In the genomic region with DNA sequence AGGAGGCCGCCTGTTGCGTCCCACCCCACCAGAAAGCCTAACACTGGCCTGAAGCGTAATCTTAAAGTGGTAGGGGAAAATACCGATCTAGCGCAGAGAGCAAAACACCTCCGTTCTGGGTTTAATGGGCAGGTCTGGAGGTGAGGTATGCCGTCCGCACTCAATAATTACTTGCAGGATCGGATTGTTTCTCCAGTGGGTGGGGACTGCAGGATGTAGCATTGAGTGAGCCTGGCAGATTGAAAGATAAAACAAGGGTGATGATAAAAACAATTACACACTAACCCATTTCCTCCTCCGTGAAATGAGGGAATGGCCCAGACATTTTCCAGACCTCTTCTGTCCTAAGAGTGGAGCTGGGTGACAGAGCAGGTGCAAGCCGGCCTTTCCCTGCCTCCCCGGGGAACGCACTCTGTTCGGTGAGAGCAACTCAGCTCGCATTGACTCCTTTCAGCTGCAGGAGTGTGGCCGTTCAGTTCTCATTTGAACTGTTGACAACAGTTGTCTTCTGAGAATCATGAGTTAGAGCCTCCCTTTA, we compare ENCODE assay signal across 8 cellular contexts.
DNase-seq lines count a peak whose midpoint lies in the region; ATAC-seq and TF ChIP-seq lines count a peak whose summit lies in the region.

No MANE protein-coding gene starts in this region.

- H3K4me3 Mint-ChIP-seq in Calu3 (ENCODE audit: low read depth, unreplicated experiment) (peak overlapping the region; percentile 88), naive B cell (peak overlapping the region; percentile 96 to 100 (median 98))
- peak overlapping the region; percentile 92 for H3K4me3 Mint-ChIP-seq in effector memory CD8-positive, alpha-beta T cell

- H3K27me3 ChIP-seq in HUES64 (ENCODE audit: insufficient read depth, low read length) = peaks cover 57% of the 10 kb centered on the region

- ATAC-seq in GM21528 (IDR thresholded peaks at IDR 0.05; ENCODE audit: low FRiP score, unreplicated experiment) (peak; percentile 28), naive B cell (ENCODE audit: low read depth in 2 of 2) (peak; percentile 29 to 32)
- peak; percentile 41 for ATAC-seq in effector memory CD8-positive, alpha-beta T cell (replicated peaks)

- no peaks in the 10 kb centered on the region for H3K4me1 Mint-ChIP-seq in Calu3 (ENCODE audit: low read depth, unreplicated experiment)
- peaks cover 28 to 29% of the 10 kb centered on the region in 2 donors for H3K4me1 Mint-ChIP-seq in effector memory CD8-positive, alpha-beta T cell (ENCODE audit: low read depth in 2 of 2)
- peaks cover 27 to 29% (median 28%) of the 10 kb centered on the region in 3 donors for H3K4me1 Mint-ChIP-seq in naive B cell

- H3K4me1 ChIP-seq in HUES64 (ENCODE audit: insufficient read depth, low read length) = 0 out of 2 replicates have a peak, but pooled peaks cover 12% of the 10 kb centered on the region

- BruUV-seq in Calu3 (replicated peaks; lab: Mats Ljungman, UMichigan) = TSS peak; percentile 26

- H3K36me3 Mint-ChIP-seq in Calu3 (ENCODE audit: insufficient read depth, unreplicated experiment) = peaks cover 13% of the 10 kb centered on the region
- H3K36me3 Mint-ChIP-seq in effector memory CD8-positive, alpha-beta T cell (ENCODE audit: insufficient read depth) = peaks cover 49% of the 10 kb centered on the region
- H3K36me3 Mint-ChIP-seq in naive B cell = no peaks in the 10 kb centered on the region

- TF ChIP-seq CTCF in Calu3 (IDR thresholded peaks at IDR 0.05; ENCODE audit: unreplicated experiment) = no peak
- no peak for TF ChIP-seq CTCF in WI38 (IDR thresholded peaks at IDR 0.05; ENCODE audit: low read depth, low read length)

- WGBS in HUES64 = 9% methylated on average over 16 of the region's 16 CpGs

- CTCF ChIA-PET in Calu3 (lab: Charles Lee) = no interaction called here

- no peaks in the 10 kb centered on the region for H3K27me3 Mint-ChIP-seq in Calu3 (ENCODE audit: unreplicated experiment)
- H3K27me3 Mint-ChIP-seq in effector memory CD8-positive, alpha-beta T cell = no peaks in the 10 kb centered on the region
- peaks cover 10 to 14% (median 12%) of the 10 kb centered on the region in 3 donors for H3K27me3 Mint-ChIP-seq in naive B cell

- DNase-seq in Calu3 = no peak
- DNase-seq in effector memory CD8-positive, alpha-beta T cell = no peak
- peak; percentile 18 for DNase-seq in naive B cell
- no peak for DNase-seq in globus pallidus (ENCODE audit: low spot score)
- DNase-seq in NCI-H1694 treated with DMSO at 0.1 percent for 48 hours (lab: John Stamatoyannopoulos, UW) = no peak

- H3K9me3 Mint-ChIP-seq in Calu3 (ENCODE audit: low read depth, unreplicated experiment) = no peaks in the 10 kb centered on the region
- no peaks in the 10 kb centered on the region for H3K9me3 Mint-ChIP-seq in effector memory CD8-positive, alpha-beta T cell
- no peaks in the 10 kb centered on the region for H3K9me3 Mint-ChIP-seq in naive B cell

- peak overlapping the region; percentile 36 for H3K9ac ChIP-seq in HUES64 (ENCODE audit: low read depth, low read length)

- no peaks in the 10 kb centered on the region for H3K9me3 ChIP-seq in HUES64 (ENCODE audit: insufficient read depth, low read depth, low read length)

- peak overlapping the region; percentile 64 for H3K27ac Mint-ChIP-seq in Calu3 (ENCODE audit: unreplicated experiment)
- peak overlapping the region; percentile 98 to 100 for H3K27ac Mint-ChIP-seq in effector memory CD8-positive, alpha-beta T cell
- peak overlapping the region; percentile 95 to 99 (median 97) for H3K27ac Mint-ChIP-seq in naive B cell

- no peaks in the 10 kb centered on the region for H3K36me3 ChIP-seq in HUES64 (ENCODE audit: insufficient read depth, low read length)

- H3K27ac ChIP-seq in HUES64 (ENCODE audit: low read depth, low read length) = no peak overlapping the region

- H3K4me3 ChIP-seq in HUES64 (ENCODE audit: low read length) (peak overlapping the region; percentile 72), WI38 (ENCODE audit: low read depth, low read length) (peak overlapping the region; percentile 73)

- intact Hi-C loops in Calu3 (cut with micrococcal nuclease; ENCODE audit: unreplicated experiment) = no loop called here
